ENCODE assay signal across 8 cellular contexts in genomic region chr1:110060034-110060661, GRCh38. TPM values are rescaled to one million over a fixed set of nuclear protein-coding genes. Genes with fewer than 3 reads are reported as not detected.
A peak's percentile ranks its signal among the peaks of the same experiment; 100 is the strongest.
DNase-seq lines count a peak whose midpoint lies in the region; ATAC-seq and TF ChIP-seq lines count a peak whose summit lies in the region.

No MANE protein-coding gene starts in this region.

- no peak overlapping the region for H3K4me2 ChIP-seq in neural cell (ENCODE audit: low read length)

- TF ChIP-seq RAD21 in neural cell (conservative IDR thresholded peaks at IDR 0.05) = no peak

- no peak overlapping the region for H3K9ac ChIP-seq in neural cell (ENCODE audit: low read length)

- H3K9me3 ChIP-seq in neural cell (ENCODE audit: low read length) = no peaks in the 10 kb centered on the region

- no peaks in the 10 kb centered on the region for H3K79me2 ChIP-seq in neural cell (replicated peaks; ENCODE audit: insufficient read depth, low read length)

- peak; percentile 84 for TF ChIP-seq CTCF in LNCaP clone FGC (IDR thresholded peaks at IDR 0.05; ENCODE audit: control insufficient read depth, extremely low read depth, insufficient read depth)
- peak; percentile 81 for TF ChIP-seq CTCF in choroid plexus epithelial cell (conservative IDR thresholded peaks at IDR 0.05; ENCODE audit: low read depth, low read length)
- TF ChIP-seq CTCF in neural cell (IDR thresholded peaks at IDR 0.05; ENCODE audit: poor library complexity, severe bottlenecking) = peak; percentile 48
- peak; percentile 82 for TF ChIP-seq CTCF in type B pancreatic cell (conservative IDR thresholded peaks at IDR 0.05)

- peaks cover under 1% of the 10 kb centered on the region for H3K27me3 ChIP-seq in neural cell (ENCODE audit: insufficient read depth, low read depth, low read length)

- no peaks in the 10 kb centered on the region for H3K9me3 Mint-ChIP-seq in type B pancreatic cell

- peaks cover 31% of the 10 kb centered on the region for H3K36me3 Mint-ChIP-seq in type B pancreatic cell

- H3F3A ChIP-seq in neural cell (ENCODE audit: insufficient read depth, low read length, poor library complexity, severe bottlenecking) = no peaks in the 10 kb centered on the region

- H3K27ac Mint-ChIP-seq in type B pancreatic cell = no peak overlapping the region

- H3K4me3 ChIP-seq in LNCaP clone FGC (ENCODE audit: low read depth, low read length) = no peak overlapping the region
- no peak overlapping the region for H3K4me3 ChIP-seq in choroid plexus epithelial cell (ENCODE audit: low read depth, low read length)
- no peak overlapping the region for H3K4me3 ChIP-seq in neural cell (ENCODE audit: low read length)

- peaks cover 11% of the 10 kb centered on the region for H3K27me3 Mint-ChIP-seq in type B pancreatic cell

- H3K4me1 Mint-ChIP-seq in type B pancreatic cell (ENCODE audit: unreplicated experiment) = peaks cover 50% of the 10 kb centered on the region

- H2AFZ ChIP-seq in neural cell (ENCODE audit: low read depth, low read length) = no peak overlapping the region

- no peak for TF ChIP-seq EP300 in neural cell (conservative IDR thresholded peaks at IDR 0.05; ENCODE audit: poor library complexity, severe bottlenecking)

- H3K36me3 ChIP-seq in neural cell (ENCODE audit: insufficient read depth, low read length) = peaks cover 5% of the 10 kb centered on the region

- H3K9me2 ChIP-seq in neural cell (ENCODE audit: insufficient read depth, low read length) = no peaks in the 10 kb centered on the region

- no peaks in the 10 kb centered on the region for H4K20me1 ChIP-seq in neural cell (ENCODE audit: insufficient read depth)

- H3K27ac ChIP-seq in neural cell (ENCODE audit: low read length) = no peak overlapping the region

- no peak for ATAC-seq in GM18909 (IDR thresholded peaks at IDR 0.05; ENCODE audit: poor library complexity, unreplicated experiment)

- DNase-seq in NCI-H2227 (lab: John Stamatoyannopoulos, UW; ENCODE audit: unreplicated experiment) = peak; percentile 28
- DNase-seq in NCI-H2227 treated with DMSO at 0.1 percent for 48 hours (lab: John Stamatoyannopoulos, UW) = no peak
- no peak for DNase-seq in LNCaP clone FGC (ENCODE audit: low read depth)
- DNase-seq in activated CD4-positive, alpha-beta T cell treated with anti-CD3 and anti-CD28 coated beads for 24 hours (ENCODE audit: low read depth in 2 of 2) = peak; percentile 70 to 74
- peak; percentile 39 for DNase-seq in choroid plexus epithelial cell (ENCODE audit: low read depth)
- DNase-seq in type B pancreatic cell (ENCODE audit: extremely low spot score, unreplicated experiment) = no peak

- H3K4me3 Mint-ChIP-seq in type B pancreatic cell = no peak overlapping the region

TF ChIP-seq in neural cell, 6 proteins besides CTCF, POLR2A, EP300 and RAD21:
- no peak for TF ChIP-seq SMC3 (conservative IDR thresholded peaks at IDR 0.05; ENCODE audit: poor library complexity)
- TF ChIP-seq MXI1 (conservative IDR thresholded peaks at IDR 0.05; ENCODE audit: poor library complexity, severe bottlenecking) = no peak
- no peak for TF ChIP-seq REST (IDR thresholded peaks at IDR 0.05; ENCODE audit: borderline replicate concordance)
- no peak for TF ChIP-seq EZH2 (IDR thresholded peaks at IDR 0.05; ENCODE audit: borderline replicate concordance, insufficient read depth, low read length, poor library complexity, severe bottlenecking)
- TF ChIP-seq TAF1 (IDR thresholded peaks at IDR 0.05; ENCODE audit: low read depth) = no peak
- no peak for TF ChIP-seq POLR2AphosphoS5 (IDR thresholded peaks at IDR 0.05)

RNA-seq across cellular contexts. Expression of gene ALX3, which starts 10.3 kb away (rescaled TPM):
- polyA plus RNA-seq in neural cell = not detected in 2 replicates
- not detected in 2 replicates for polyA minus RNA-seq in neural cell
- total RNA-seq in type B pancreatic cell (ENCODE audit: low replicate concordance) = 1.4 and 19.8 TPM in 2 replicates

RNA-seq across cellular contexts. Expression of gene STRIP1, which starts 25.7 kb away (rescaled TPM):
- polyA plus RNA-seq in neural cell = 178 and 197 TPM in 2 replicates
- 198 and 201 TPM in 2 replicates for polyA minus RNA-seq in neural cell
- 46.7 and 69.2 TPM in 2 replicates for total RNA-seq in type B pancreatic cell (ENCODE audit: low replicate concordance)

RNA-seq across cellular contexts. Expression of gene UBL4B, which starts 52.1 kb away (rescaled TPM):
- not detected in 2 replicates for polyA plus RNA-seq in neural cell
- polyA minus RNA-seq in neural cell = not detected in 2 replicates
- total RNA-seq in type B pancreatic cell (ENCODE audit: low replicate concordance) = 1.0 TPM in 1 of 2 replicates, not detected in the other

Comparison
In these comparisons a context has a peak if more than half of its experiments do, and no peak if none do; other contexts are left out.
1. DNase-seq: peak in NCI-H2227 (single experiment), activated CD4-positive, alpha-beta T cell treated with anti-CD3 and anti-CD28 coated beads for 24 hours (2 of 2) and choroid plexus epithelial cell (single experiment); none in NCI-H2227 treated with DMSO at 0.1 percent for 48 hours (single experiment), LNCaP clone FGC (single experiment) and type B pancreatic cell (single experiment).
2. Peak in every context shown above with its lines, with median percentiles within 50 percentile points of each other: CTCF ChIP-seq.